8 cellular contexts compared by ENCODE assay signal in genomic region chr19:19053508-19054314, GRCh38.
DNase-seq lines count a peak whose midpoint lies in the region; ATAC-seq and TF ChIP-seq lines count a peak whose summit lies in the region.

No MANE protein-coding gene starts in this region.

- H3K4me3 ChIP-seq in LNCaP clone FGC (ENCODE audit: low read depth, low read length), result no peak overlapping the region

- no peaks in the 10 kb centered on the region for H3K27me3 Mint-ChIP-seq in memory B cell

- H3K27ac Mint-ChIP-seq in memory B cell, result no peak overlapping the region

- no peaks in the 10 kb centered on the region for H3K4me1 Mint-ChIP-seq in memory B cell

- no peak overlapping the region for H3K4me3 Mint-ChIP-seq in memory B cell

- no peaks in the 10 kb centered on the region for H3K9me3 Mint-ChIP-seq in memory B cell

- H3K36me3 Mint-ChIP-seq in memory B cell, result peaks cover 3% of the 10 kb centered on the region

- DNase-seq in DMS114 treated with DMSO at 0.1 percent for 48 hours (lab: John Stamatoyannopoulos, UW; ENCODE audit: unreplicated experiment) (peak; percentile 13), LNCaP clone FGC (ENCODE audit: low read depth) (no peak), ecto neural progenitor cell (ENCODE audit: low spot score) (peak; percentile 79), memory B cell (ENCODE audit: low spot score in 2 of 2) (peak; percentile 61 to 68), foreskin melanocyte (no peak), NCI-H1048 (lab: John Stamatoyannopoulos, UW) (no peak)
- peak; percentile 62 for DNase-seq in activated CD4-positive, alpha-beta T cell treated with anti-CD3 and anti-CD28 coated beads for 48 hours
- DNase-seq in stimulated activated naive CD4-positive, alpha-beta T cell treated with Interleukin-2 at 50 U/mL for 16 hours (lab: John Stamatoyannopoulos, UW), result peak; percentile 11

- peak; percentile 76 for ATAC-seq in memory B cell (ENCODE audit: low read depth)

- peak; percentile 60 for TF ChIP-seq CTCF in LNCaP clone FGC (IDR thresholded peaks at IDR 0.05; ENCODE audit: control insufficient read depth, extremely low read depth, insufficient read depth)

Comparison
In these comparisons a context has a peak if more than half of its experiments do, and no peak if none do; other contexts are left out.
1. DNase-seq: peak in DMS114 treated with DMSO at 0.1 percent for 48 hours (single experiment), activated CD4-positive, alpha-beta T cell treated with anti-CD3 and anti-CD28 coated beads for 48 hours (single experiment), ecto neural progenitor cell (single experiment), memory B cell (2 of 2) and stimulated activated naive CD4-positive, alpha-beta T cell treated with Interleukin-2 at 50 U/mL for 16 hours (single experiment); none in LNCaP clone FGC (single experiment), foreskin melanocyte (single experiment) and NCI-H1048 (single experiment).